Comparison of ENCODE assay signal across 14 cellular contexts in the genomic region with DNA sequence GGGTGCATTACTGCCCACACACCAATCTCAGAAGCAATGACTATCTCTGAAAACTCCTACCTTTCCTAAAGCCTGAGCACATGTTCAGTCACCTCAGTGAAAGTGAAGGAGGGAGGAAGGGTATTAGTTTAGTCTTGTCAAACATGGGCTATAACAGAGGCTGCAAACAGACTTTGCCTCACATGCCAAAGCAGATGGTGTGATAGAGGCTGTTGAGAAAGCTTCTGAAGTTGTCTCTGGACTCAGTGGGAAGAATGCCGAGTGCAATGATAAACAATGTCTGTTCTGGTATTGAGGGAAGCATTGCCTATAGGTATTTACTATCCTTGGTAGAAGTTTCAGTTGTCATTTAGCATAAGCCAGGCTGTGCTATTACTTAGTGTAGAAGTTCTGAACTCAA.
DNase-seq lines count a peak whose midpoint lies in the region; TF ChIP-seq lines count a peak whose summit lies in the region.
"Had no signal": no experiment of that assay in that cellular context is flagged by ENCODE, and none has a peak within 500 bp of the region (broad histone marks: within the 10 kb centered on the region; RNA-seq: fewer than 3 reads in every experiment).

No MANE protein-coding gene starts in this region.

- H3K4me1 Mint-ChIP-seq in activated CD4-positive, alpha-beta T cell treated with anti-CD3 and anti-CD28 coated beads, Interleukin-2, amount 10 ng/mL, durations not matched to agents 24 days and 14 days, result no peaks in the 10 kb centered on the region
- H3K4me1 Mint-ChIP-seq: CD8-positive, alpha-beta memory T cell had no signal

- H3K27me3 Mint-ChIP-seq in activated CD4-positive, alpha-beta T cell treated with anti-CD3 and anti-CD28 coated beads, Interleukin-2, amount 10 ng/mL, durations not matched to agents 24 days and 14 days, result no peaks in the 10 kb centered on the region

- H4K5ac ChIP-seq in mesendoderm (ENCODE audit: low read length), result no peak overlapping the region

- no peaks in the 10 kb centered on the region for H3K79me1 ChIP-seq in mesendoderm (ENCODE audit: low read length)

- H3K27ac ChIP-seq in mesendoderm (ENCODE audit: low read depth, low read length), result no peak overlapping the region
- H3K27ac ChIP-seq in suprapubic skin, result peak overlapping the region; percentile 9
- H3K27ac ChIP-seq: 22Rv1, BLaER1 had no signal

- TF ChIP-seq EP300 in suprapubic skin (IDR thresholded peaks at IDR 0.05), result no peak

- H2BK5ac ChIP-seq in mesendoderm (ENCODE audit: low read length), result no peak overlapping the region

- TF ChIP-seq POLR2A in suprapubic skin (IDR thresholded peaks at IDR 0.05), result no peak

- H3K4me1 ChIP-seq in mesendoderm (ENCODE audit: control insufficient read depth, low read depth, low read length) (peaks cover 6% of the 10 kb centered on the region), suprapubic skin (peaks cover 7% of the 10 kb centered on the region)
- H3K4me1 ChIP-seq: BLaER1 had no signal

- no peaks in the 10 kb centered on the region for H3K36me3 Mint-ChIP-seq in activated CD4-positive, alpha-beta T cell treated with anti-CD3 and anti-CD28 coated beads, Interleukin-2, amount 10 ng/mL, durations not matched to agents 24 days and 14 days (ENCODE audit: low read depth)
- H3K36me3 Mint-ChIP-seq: CD8-positive, alpha-beta memory T cell had no signal

- H3K23ac ChIP-seq in mesendoderm (ENCODE audit: low read length), result no peak overlapping the region

- WGBS in mesendoderm (ENCODE audit: extremely low coverage, insufficient coverage, low lambda C conversion rate), result no CpG with 5 or more reads among the region's 1 CpG
- WGBS in suprapubic skin, result 38% methylated on average over 1 of the region's 1 CpG

- H3K4me3 Mint-ChIP-seq in activated CD4-positive, alpha-beta T cell treated with anti-CD3 and anti-CD28 coated beads, Interleukin-2, amount 10 ng/mL, durations not matched to agents 24 days and 14 days, result no peak overlapping the region
- H3K4me3 Mint-ChIP-seq: CD8-positive, alpha-beta memory T cell; GM23338 had no signal

- no peak overlapping the region for H3K4me3 ChIP-seq in mesendoderm (ENCODE audit: low read length)
- H3K4me3 ChIP-seq in suprapubic skin, result no peak overlapping the region
- H3K4me3 ChIP-seq: BLaER1, GM23338 had no signal

- H3K4me2 ChIP-seq in mesendoderm (ENCODE audit: low read length), result no peak overlapping the region
- H3K4me2 ChIP-seq: BLaER1, GM23338 had no signal

- H3K36me3 ChIP-seq in mesendoderm (ENCODE audit: control insufficient read depth, insufficient read depth, low read length) (no peaks in the 10 kb centered on the region), suprapubic skin (no peaks in the 10 kb centered on the region)
- H3K36me3 ChIP-seq: BLaER1 had no signal

- H2AK5ac ChIP-seq in mesendoderm (ENCODE audit: low read length), result no peak overlapping the region

- H3K56ac ChIP-seq in mesendoderm (ENCODE audit: low read length), result peak overlapping the region; percentile 10

- no peak for TF ChIP-seq CTCF in suprapubic skin (IDR thresholded peaks at IDR 0.05)

- no peaks in the 10 kb centered on the region for H3K9me3 ChIP-seq in suprapubic skin
- H3K9me3 ChIP-seq: BLaER1, Caco-2 had no signal

- intact Hi-C loops in activated CD4-positive, alpha-beta T cell treated with anti-CD3 and anti-CD28 coated beads, Interleukin-2, amount 10 ng/mL, durations not matched to agents 24 days and 14 days (cut with micrococcal nuclease), result no loop called here

- H3K27me3 ChIP-seq in mesendoderm (ENCODE audit: insufficient read depth, low read length, poor library complexity) (no peaks in the 10 kb centered on the region), suprapubic skin (no peaks in the 10 kb centered on the region)
- H3K27me3 ChIP-seq: BLaER1 had no signal

- no peak overlapping the region for H3K27ac Mint-ChIP-seq in activated CD4-positive, alpha-beta T cell treated with anti-CD3 and anti-CD28 coated beads, Interleukin-2, amount 10 ng/mL, durations not matched to agents 24 days and 14 days
- H3K27ac Mint-ChIP-seq: CD8-positive, alpha-beta memory T cell; GM23338 had no signal

- H4K8ac ChIP-seq in mesendoderm (ENCODE audit: low read depth, low read length), result no peak overlapping the region

- H2BK120ac ChIP-seq in mesendoderm (ENCODE audit: low read depth, low read length), result no peak overlapping the region

- H3K79me2 ChIP-seq in mesendoderm (ENCODE audit: control insufficient read depth, insufficient read depth, low read length), result no peaks in the 10 kb centered on the region

- H2BK15ac ChIP-seq in mesendoderm (replicated peaks; ENCODE audit: low read depth), result no peak overlapping the region

- DNase-seq in DMS 273 (lab: John Stamatoyannopoulos, UW; ENCODE audit: unreplicated experiment), result peak; percentile 0
- DNase-seq in DMS 273 treated with DMSO at 0.1 percent for 48 hours (lab: John Stamatoyannopoulos, UW), result no peak
- peak; percentile 42 for DNase-seq in NCI-H446 treated with DMSO at 0.1 percent for 48 hours (lab: John Stamatoyannopoulos, UW)
- DNase-seq in mesendoderm, result peak; percentile 86
- no peak for DNase-seq in suprapubic skin (ENCODE audit: low spot score in 2 of 2)
- DNase-seq in activated CD4-positive, alpha-beta T cell treated with anti-CD3 and anti-CD28 coated beads, Interleukin-2, amount 10 ng/mL, durations not matched to agents 24 days and 14 days, result no peak
- DNase-seq in NCI-H2029 (lab: John Stamatoyannopoulos, UW), result no peak
- DNase-seq in HuH-7.5 (ENCODE audit: low spot score), result no peak
- DNase-seq: Caco-2; CD8-positive, alpha-beta memory T cell; H7 had no signal

- H3K4ac ChIP-seq in mesendoderm (ENCODE audit: low read depth, low read length), result no peak overlapping the region

- H3K18ac ChIP-seq in mesendoderm (ENCODE audit: low read length), result no peak overlapping the region

- H3K9me3 Mint-ChIP-seq in activated CD4-positive, alpha-beta T cell treated with anti-CD3 and anti-CD28 coated beads, Interleukin-2, amount 10 ng/mL, durations not matched to agents 24 days and 14 days, result no peaks in the 10 kb centered on the region
- H3K9me3 Mint-ChIP-seq: CD8-positive, alpha-beta memory T cell; GM23338 had no signal

- H3K9ac ChIP-seq in mesendoderm (ENCODE audit: low read length), result no peak overlapping the region
- H3K9ac ChIP-seq: BLaER1 had no signal

Comparison
In these comparisons a context has a peak if more than half of its experiments do, and no peak if none do; other contexts are left out.
1. DNase-seq: peak in DMS 273 (single experiment), NCI-H446 treated with DMSO at 0.1 percent for 48 hours (single experiment) and mesendoderm (single experiment); none in DMS 273 treated with DMSO at 0.1 percent for 48 hours (single experiment), suprapubic skin (0 of 2), activated CD4-positive, alpha-beta T cell treated with anti-CD3 and anti-CD28 coated beads, Interleukin-2, amount 10 ng/mL, durations not matched to agents 24 days and 14 days (single experiment), NCI-H2029 (single experiment) and HuH-7.5 (single experiment).